Comparison of ENCODE assay signal across 26 cellular contexts in the genomic region with DNA sequence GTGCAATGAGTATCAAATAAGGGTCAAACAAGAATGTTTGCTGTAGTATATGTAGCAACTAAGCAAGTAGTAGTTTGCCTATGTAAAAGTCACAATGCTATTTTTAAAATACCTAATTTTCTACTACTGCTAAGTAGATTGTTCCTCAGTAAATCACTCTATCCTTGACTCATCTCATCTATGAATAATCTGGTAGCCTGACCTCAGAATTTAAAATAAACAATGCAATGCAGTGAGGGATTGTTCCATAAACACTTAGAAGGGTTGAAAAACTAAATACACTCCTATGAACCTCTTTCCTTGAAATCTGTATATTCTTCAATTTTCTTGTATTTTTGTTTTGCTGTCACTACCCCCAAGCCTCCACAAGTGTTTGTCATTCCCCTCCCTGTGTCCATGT.
DNase-seq lines count a peak whose midpoint lies in the region; ATAC-seq, FAIRE-seq and TF ChIP-seq lines count a peak whose summit lies in the region.
"Had no signal": no experiment of that assay in that cellular context is flagged by ENCODE, and none has a peak within 500 bp of the region (broad histone marks: within the 10 kb centered on the region; RNA-seq: fewer than 3 reads in every experiment).

No MANE protein-coding gene starts in this region.

- H3K27ac ChIP-seq in PC-3 (ENCODE audit: low read length) (peak overlapping the region; percentile 23), endodermal cell (ENCODE audit: low read depth, low read length) (no peak overlapping the region), HepG2 (ENCODE audit: extremely low read length, insufficient read depth, low read length) (no peak overlapping the region)
- H3K27ac ChIP-seq: BLaER1, right atrium auricular region had no signal

- POLR2A ChIA-PET in PC-3 (lab: Charles Lee; ENCODE audit: unreplicated experiment), result no interaction called here
- POLR2A ChIA-PET in HepG2 (lab: Yijun Ruan, JAX), result no interaction called here

- no peaks in the 10 kb centered on the region for H3K4me1 Mint-ChIP-seq in endodermal cell
- H3K4me1 Mint-ChIP-seq: activated CD4-positive, alpha-beta T cell treated with anti-CD3 and anti-CD28 coated beads, Interleukin-2, amount 10 ng/mL, durations not matched to agents 7 days and 5 days; neural crest cell had no signal

- no peak for TF ChIP-seq RAD21 in HepG2 (CRISPR knock-in tag; IDR thresholded peaks at IDR 0.05)

- no peaks in the 10 kb centered on the region for H3K9me3 ChIP-seq in PC-3 (ENCODE audit: low read length)
- H3K9me3 ChIP-seq in endodermal cell (ENCODE audit: control insufficient read depth, low read length), result peaks cover 41% of the 10 kb centered on the region
- peaks cover 10% of the 10 kb centered on the region for H3K9me3 ChIP-seq in HepG2 (ENCODE audit: low read length)

- in situ Hi-C loops in HepG2 (cut with HindIII; ENCODE audit: extremely low pct_ligation_motif_present, low pct_unique_long_range_greater_than_20kb), result no loop called here

- peaks cover 51% of the 10 kb centered on the region for H3K9me3 Mint-ChIP-seq in endodermal cell

- no peaks in the 10 kb centered on the region for H3K9me2 ChIP-seq in PC-3 (replicated peaks; ENCODE audit: low read length)

- H3K4me2 ChIP-seq in PC-3 (ENCODE audit: low read length) (no peak overlapping the region), HepG2 (ENCODE audit: low read depth, low read length) (no peak overlapping the region)
- H3K4me2 ChIP-seq: BLaER1 had no signal

- DNase-seq in EH (ENCODE audit: low read depth), result peak; percentile 77
- peak; percentile 62 for DNase-seq in PC-3
- DNase-seq in endodermal cell, result no peak
- DNase-seq in kidney glomerular epithelial cell (lab: John Stamatoyannopoulos, UW), result peak; percentile 2
- DNase-seq in inferior parietal cortex (ENCODE audit: extremely low spot score), result no peak
- DNase-seq in HepG2 (ENCODE audit: low spot score), result no peak
- DNase-seq: ACHN; activated CD4-positive, alpha-beta T cell treated with anti-CD3 and anti-CD28 coated beads, Interleukin-2, amount 10 ng/mL, durations not matched to agents 7 days and 5 days; activated naive CD4-positive, alpha-beta T cell; activated T-cell treated with anti-CD3 and anti-CD28 coated beads, Interleukin-2, amount 50 U/mL, for 72 hours; amygdala; left cardiac atrium; NCI-H1092 treated with DMSO at 0.1 percent for 48 hours; NCI-H187; NCI-H2171 treated with DMSO at 0.1 percent for 48 hours; NCI-H510A treated with DMSO at 0.1 percent for 48 hours; NK-92 treated with Interleukin-12 subunit alpha and Interleukin-12 subunit beta, amount 100 ng/mL, for 24 hours; stimulated activated CD4-positive, alpha-beta T cell treated with anti-CD3 and anti-CD28 coated beads, Interleukin-2, amount 100 ng/mL, for 48 hours; T1000 had no signal

- no peak for TF ChIP-seq CTCF in PC-3 (conservative IDR thresholded peaks at IDR 0.05; ENCODE audit: low read depth, low read length)
- TF ChIP-seq CTCF in endodermal cell (conservative IDR thresholded peaks at IDR 0.05), result no peak
- TF ChIP-seq CTCF in HepG2 (CRISPR knock-in tag; IDR thresholded peaks at IDR 0.05), result no peak

- H3K27me3 Mint-ChIP-seq in endodermal cell (ENCODE audit: insufficient read depth), result no peaks in the 10 kb centered on the region
- H3K27me3 Mint-ChIP-seq: activated CD4-positive, alpha-beta T cell treated with anti-CD3 and anti-CD28 coated beads, Interleukin-2, amount 10 ng/mL, durations not matched to agents 7 days and 5 days; type B pancreatic cell had no signal

- H3F3A ChIP-seq in PC-3 (ENCODE audit: low read length, unreplicated experiment), result no peaks in the 10 kb centered on the region

- H3K4me3 ChIP-seq in PC-3 (ENCODE audit: low read length) (no peak overlapping the region), endodermal cell (ENCODE audit: low read length) (peak overlapping the region; percentile 12), HepG2 (replicated peaks in 1 of 3; ENCODE audit: insufficient read depth in 1 of 3, low read depth in 2 of 3, low read length in 3 of 3) (no peak overlapping the region)
- H3K4me3 ChIP-seq: BLaER1, right atrium auricular region had no signal

- H3K79me2 ChIP-seq in PC-3 (ENCODE audit: low read length) (no peaks in the 10 kb centered on the region), HepG2 (ENCODE audit: insufficient read depth, low read length) (no peaks in the 10 kb centered on the region)

- H3K27me3 ChIP-seq in PC-3 (ENCODE audit: low read length) (no peaks in the 10 kb centered on the region), endodermal cell (ENCODE audit: control insufficient read depth, insufficient read depth, low read length, poor library complexity, severe bottlenecking) (no peaks in the 10 kb centered on the region), HepG2 (ENCODE audit: control insufficient read depth in 1 of 2, insufficient read depth in 2 of 2, low read length in 2 of 2) (no peaks in the 10 kb centered on the region)
- H3K27me3 ChIP-seq: BLaER1, right atrium auricular region had no signal

- no peak overlapping the region for H3K9ac ChIP-seq in PC-3 (ENCODE audit: low read length)
- H3K9ac ChIP-seq in endodermal cell (ENCODE audit: extremely low read depth, low read length, poor library complexity, severe bottlenecking), result no peak overlapping the region
- no peak overlapping the region for H3K9ac ChIP-seq in HepG2 (ENCODE audit: insufficient read depth, low read depth, low read length)
- H3K9ac ChIP-seq: BLaER1 had no signal

- no peaks in the 10 kb centered on the region for H4K20me1 ChIP-seq in PC-3 (ENCODE audit: low read length)
- no peaks in the 10 kb centered on the region for H4K20me1 ChIP-seq in HepG2 (ENCODE audit: insufficient read depth, low read length)
- H4K20me1 ChIP-seq: BLaER1 had no signal

- TF ChIP-seq EP300 in HepG2 (IDR thresholded peaks at IDR 0.05; ENCODE audit: low read depth in 2 of 2, low read length in 2 of 2) (no peak), HepG2 (CRISPR knock-in tag; IDR thresholded peaks at IDR 0.05; ENCODE audit: borderline replicate concordance) (no peak)

- H3K4me3 Mint-ChIP-seq in endodermal cell, result no peak overlapping the region
- H3K4me3 Mint-ChIP-seq: activated CD4-positive, alpha-beta T cell treated with anti-CD3 and anti-CD28 coated beads, Interleukin-2, amount 10 ng/mL, durations not matched to agents 7 days and 5 days; activated T-cell treated with anti-CD3 and anti-CD28 coated beads, Interleukin-2, amount 50 U/mL, for 72 hours; neural crest cell; type B pancreatic cell; WTC11 had no signal

- BruUV-seq in PC-3 (replicated peaks; lab: Mats Ljungman, UMichigan) (no TSS peak), HepG2 (replicated peaks; lab: Mats Ljungman, UMichigan) (no TSS peak)

- no peak for TF ChIP-seq POLR2A in HepG2 (IDR thresholded peaks at IDR 0.05; ENCODE audit: insufficient read depth in 1 of 2, low read depth in 2 of 2, low read length in 2 of 2)

- intact Hi-C loops in PC-3 (cut with micrococcal nuclease), result no loop called here
- intact Hi-C loops in HepG2 (cut with micrococcal nuclease; ENCODE audit: unreplicated experiment), result no loop called here

- CTCF ChIA-PET in PC-3 (lab: Charles Lee) (no interaction called here), HepG2 (lab: Yijun Ruan, JAX; ENCODE audit: low intra/inter-chr PET ratio, low total read pairs) (no interaction called here)

- H3K36me3 Mint-ChIP-seq in endodermal cell (ENCODE audit: low read depth), result peaks cover 39% of the 10 kb centered on the region

- ATAC-seq in PC-3, result peak; percentile 59
- no peak for ATAC-seq in HG03439 (IDR thresholded peaks at IDR 0.05; ENCODE audit: unreplicated experiment)
- ATAC-seq in HepG2, result no peak
- no peak for ATAC-seq in HG02973 (IDR thresholded peaks at IDR 0.05; ENCODE audit: unreplicated experiment)
- ATAC-seq: activated T-cell treated with anti-CD3 and anti-CD28 coated beads, Interleukin-2, amount 50 U/mL, for 72 hours; left cardiac atrium; WTC11 had no signal

- H3K36me3 ChIP-seq in PC-3 (ENCODE audit: low read depth, low read length), result no peaks in the 10 kb centered on the region
- no peaks in the 10 kb centered on the region for H3K36me3 ChIP-seq in endodermal cell (ENCODE audit: control insufficient read depth, insufficient read depth, low read length)
- 0 out of 5 replicates have a peak, but pooled peaks cover 0 to 4% of the 10 kb centered on the region in 2 experiments for H3K36me3 ChIP-seq in HepG2 (replicated peaks in 1 of 2; ENCODE audit: control insufficient read depth in 1 of 2, insufficient read depth in 2 of 2, low read length in 2 of 2)
- H3K36me3 ChIP-seq: right atrium auricular region had no signal

- H3K4me1 ChIP-seq in PC-3 (ENCODE audit: insufficient read depth, low read length) (peaks cover 21% of the 10 kb centered on the region), endodermal cell (ENCODE audit: control insufficient read depth, insufficient read depth, low read length) (no peaks in the 10 kb centered on the region), HepG2 (ENCODE audit: insufficient read depth, low read length) (no peaks in the 10 kb centered on the region)

- no peak overlapping the region for H3K27ac Mint-ChIP-seq in endodermal cell
- H3K27ac Mint-ChIP-seq: activated CD4-positive, alpha-beta T cell treated with anti-CD3 and anti-CD28 coated beads, Interleukin-2, amount 10 ng/mL, durations not matched to agents 7 days and 5 days; activated T-cell treated with anti-CD3 and anti-CD28 coated beads, Interleukin-2, amount 50 U/mL, for 72 hours; type B pancreatic cell; WTC11 had no signal

- no peak for FAIRE-seq in HepG2 (lab: Jason Lieb, UNC)

- no peak overlapping the region for H2AFZ ChIP-seq in PC-3 (ENCODE audit: low read length)
- H2AFZ ChIP-seq in HepG2 (ENCODE audit: low read length), result no peak overlapping the region

TF ChIP-seq in HepG2, 621 proteins besides CTCF, POLR2A, EP300 and RAD21 (continues in another document):
- TF ChIP-seq ZNF446 (CRISPR knock-in tag; IDR thresholded peaks at IDR 0.05) (no peak), ZNF652 (CRISPR knock-in tag; IDR thresholded peaks at IDR 0.05; ENCODE audit: borderline replicate concordance, low read depth) (no peak), HNRNPL (IDR thresholded peaks at IDR 0.05; ENCODE audit: low read depth, low read length) (no peak), MNT (IDR thresholded peaks at IDR 0.05) (no peak), EZH2 (conservative IDR thresholded peaks at IDR 0.05; ENCODE audit: low read depth, low read length) (no peak), ESRRA (CRISPR knock-in tag; IDR thresholded peaks at IDR 0.05; ENCODE audit: low read depth) (no peak), BORCS8-MEF2B (CRISPR knock-in tag; IDR thresholded peaks at IDR 0.05) (no peak)

Comparison
In these comparisons a context has a peak if more than half of its experiments do, and no peak if none do; other contexts are left out.
1. DNase-seq: peak in EH (single experiment), PC-3 (single experiment) and kidney glomerular epithelial cell (single experiment); none in endodermal cell (single experiment), inferior parietal cortex (single experiment) and HepG2 (single experiment).